Comparison of ENCODE assay signal across 11 cellular contexts in the genomic region with DNA sequence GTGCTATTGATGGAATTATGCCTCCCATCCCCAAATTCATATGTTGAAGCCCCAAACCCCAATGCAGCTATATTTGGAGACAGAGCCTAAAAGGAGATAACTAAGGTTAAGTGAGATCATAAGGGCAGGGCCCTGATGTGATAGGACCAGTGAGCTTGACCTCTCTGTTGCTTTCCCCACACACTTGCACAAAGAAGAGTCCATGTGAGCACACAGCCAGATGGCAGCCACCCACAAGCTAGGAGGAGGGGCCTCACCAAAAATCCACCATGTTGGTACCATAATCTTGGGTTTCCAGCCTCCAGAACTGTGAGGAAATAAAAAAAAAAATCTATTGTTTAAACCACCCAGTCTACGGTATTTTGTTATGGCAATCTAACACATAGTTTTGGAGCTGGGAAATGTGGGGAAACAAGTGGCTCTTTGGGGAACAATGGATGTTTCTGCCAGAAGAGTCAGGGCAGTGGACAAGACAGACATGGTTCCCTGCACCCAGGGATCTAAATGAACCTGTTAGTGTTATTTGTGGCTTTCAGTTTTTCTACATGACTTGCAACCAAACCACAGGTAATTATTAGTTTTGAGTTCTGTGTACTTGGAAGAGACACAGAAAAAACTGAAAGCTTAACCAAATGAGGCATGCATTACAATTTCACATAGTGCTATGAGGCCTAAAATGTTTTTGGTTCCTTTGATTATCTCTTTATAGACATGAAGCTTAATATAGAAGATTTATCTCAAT.
DNase-seq lines count a peak whose midpoint lies in the region; ATAC-seq lines count a peak whose summit lies in the region.
"Had no signal": no experiment of that assay in that cellular context is flagged by ENCODE, and none has a peak within 500 bp of the region (broad histone marks: within the 10 kb centered on the region; RNA-seq: fewer than 3 reads in every experiment).

No MANE protein-coding gene starts in this region.

- ATAC-seq in GM18873 (IDR thresholded peaks at IDR 0.05; ENCODE audit: low FRiP score, unreplicated experiment): peak; percentile 93
- peak; percentile 96 for ATAC-seq in GM21723 (IDR thresholded peaks at IDR 0.05; ENCODE audit: unreplicated experiment)
- peak; percentile 93 for ATAC-seq in HG03175 (IDR thresholded peaks at IDR 0.05; ENCODE audit: unreplicated experiment)
- ATAC-seq in aorta (ENCODE audit: low FRiP score): no peak

- H3K4me3 ChIP-seq in aorta (ENCODE audit: low read length in 2 of 2): no peak overlapping the region
- H3K4me3 ChIP-seq in neuronal stem cell (ENCODE audit: low read length in 2 of 2): no peak overlapping the region

- H3K4ac ChIP-seq in neuronal stem cell (ENCODE audit: low read length): no peak overlapping the region

- H2BK12ac ChIP-seq in neuronal stem cell (ENCODE audit: low read length): no peak overlapping the region

- no peak overlapping the region for H3K23ac ChIP-seq in neuronal stem cell (ENCODE audit: low read depth, low read length, poor library complexity)

- H3K27me3 ChIP-seq in aorta (ENCODE audit: control insufficient read depth in 1 of 2, insufficient read depth in 2 of 2, low read length in 1 of 2) (no peaks in the 10 kb centered on the region), neuronal stem cell (ENCODE audit: control insufficient read depth in 3 of 3, insufficient read depth in 3 of 3, low read depth in 1 of 3, low read length in 3 of 3) (no peaks in the 10 kb centered on the region)

- H4K91ac ChIP-seq in neuronal stem cell (ENCODE audit: low read depth, low read length, poor library complexity): no peak overlapping the region

- H3K27ac ChIP-seq in aorta (ENCODE audit: low read depth in 1 of 2, low read length in 2 of 2) (peak overlapping the region in 1 of 2 donors; percentile 37), neuronal stem cell (replicated peaks; ENCODE audit: low read length) (no peak overlapping the region)

- H4K8ac ChIP-seq in neuronal stem cell (ENCODE audit: low read depth, low read length): no peak overlapping the region

- intact Hi-C loops in aorta (cut with DNase I): no loop called here

- H3K9ac ChIP-seq in neuronal stem cell (ENCODE audit: low read depth, low read length, poor library complexity): no peak overlapping the region

- H3K36me3 ChIP-seq in aorta (ENCODE audit: control insufficient read depth in 1 of 2, insufficient read depth in 2 of 2, low read length in 1 of 2): no peaks in the 10 kb centered on the region
- peaks cover 0 to 6% of the 10 kb centered on the region in 2 donors for H3K36me3 ChIP-seq in neuronal stem cell (replicated peaks in 1 of 2; ENCODE audit: control insufficient read depth in 2 of 2, insufficient read depth in 2 of 2, low read length in 2 of 2)

- no peak overlapping the region for H2AFZ ChIP-seq in neuronal stem cell (ENCODE audit: low read length)

- H2AK5ac ChIP-seq in neuronal stem cell (ENCODE audit: low read depth, low read length): no peak overlapping the region

- no peak overlapping the region for H2BK5ac ChIP-seq in neuronal stem cell (ENCODE audit: low read length)

- no peaks in the 10 kb centered on the region for H3K79me1 ChIP-seq in neuronal stem cell (ENCODE audit: low read depth, low read length)

- H3K9me3 ChIP-seq in aorta (ENCODE audit: control insufficient read depth, low read length) (no peaks in the 10 kb centered on the region), neuronal stem cell (replicated peaks in 1 of 2; ENCODE audit: control insufficient read depth in 2 of 2, insufficient read depth in 1 of 2, low read depth in 1 of 2, low read length in 2 of 2) (no peaks in the 10 kb centered on the region)

- H3K4me1 ChIP-seq in aorta (ENCODE audit: control insufficient read depth in 1 of 2, insufficient read depth in 2 of 2, low read length in 2 of 2) (peaks cover 6 to 16% of the 10 kb centered on the region in 2 donors), neuronal stem cell (ENCODE audit: control insufficient read depth in 2 of 2, insufficient read depth in 1 of 2, low read depth in 1 of 2, low read length in 2 of 2) (peaks cover 0 to 3% of the 10 kb centered on the region in 2 donors)

- H2BK120ac ChIP-seq in neuronal stem cell (ENCODE audit: low read depth, low read length): no peak overlapping the region

- 55 to 62% methylated on average over 1 of the region's 1 CpG for WGBS in aorta, 2 donors
- WGBS in neuronal stem cell (ENCODE audit: extremely low coverage in 2 of 2, insufficient read length in 2 of 2, insufficient replicate concordance in 1 of 2), 2 donors: no CpG with 5 or more reads among the region's 1 CpG

- H2BK15ac ChIP-seq in neuronal stem cell (ENCODE audit: low read length): no peak overlapping the region

- H3K18ac ChIP-seq in neuronal stem cell (ENCODE audit: low read length): no peak overlapping the region

- DNase-seq in kidney tubule cell (ENCODE audit: low spot score) (peak; percentile 56), globus pallidus (ENCODE audit: low spot score) (no peak), aorta (no peak), GOT3 (lab: John Stamatoyannopoulos, UW) (no peak), neuronal stem cell (ENCODE audit: low spot score) (no peak)
- DNase-seq: activated B cell treated with CpG ODN at 0.5 μM for 24 hours; effector memory CD4-positive, alpha-beta T cell; NCI-H187 treated with DMSO at 0.1 percent for 48 hours had no signal

- no peak overlapping the region for H3K4me2 ChIP-seq in neuronal stem cell (ENCODE audit: insufficient read depth, low read length, poor library complexity, severe bottlenecking)

- no peak overlapping the region for H3K14ac ChIP-seq in neuronal stem cell (ENCODE audit: low read length)
